In the genomic region with DNA sequence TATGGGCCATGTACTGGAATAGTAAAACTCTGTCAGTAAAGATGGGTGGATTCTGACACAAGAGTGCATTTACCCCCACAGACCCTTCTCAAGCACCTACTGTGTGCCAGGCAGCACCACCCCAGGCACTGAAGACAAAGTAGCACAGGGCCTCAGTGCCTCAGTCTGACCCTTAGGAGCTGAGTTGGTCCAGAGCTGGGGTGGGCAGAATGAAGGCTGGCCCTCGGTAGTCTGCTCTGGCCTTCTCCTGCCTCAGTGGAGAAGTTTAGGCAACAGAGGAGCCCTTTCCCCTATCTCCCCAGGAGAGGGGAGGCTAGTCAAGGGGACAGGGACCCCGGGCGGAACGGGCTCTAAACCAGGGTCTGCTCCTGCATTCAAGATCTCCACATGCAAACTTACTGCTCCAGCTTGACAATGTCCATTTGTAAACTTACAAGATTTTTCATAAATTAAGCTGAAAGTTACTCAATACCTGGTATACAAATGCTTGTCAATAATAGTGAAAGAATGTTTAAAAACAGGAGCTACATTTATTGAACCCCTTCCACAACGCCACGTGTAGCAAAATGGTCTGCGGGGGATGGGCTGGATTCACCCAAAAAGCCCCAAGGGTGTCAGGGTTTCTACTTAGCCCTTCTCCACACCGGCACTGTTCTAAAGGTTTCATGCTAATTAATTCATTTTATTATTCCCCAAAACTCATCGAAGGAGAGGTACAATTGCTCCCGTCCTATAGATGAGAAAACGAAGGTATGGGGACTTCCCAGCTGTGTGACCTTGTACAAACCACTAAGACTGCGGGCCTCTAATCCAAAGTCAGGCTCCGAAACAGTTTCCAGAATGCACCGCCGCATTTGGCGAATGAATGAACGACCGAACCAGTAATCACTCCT, we compare ENCODE assay signal across 8 cellular contexts. TPM values are rescaled to one million over a fixed set of nuclear protein-coding genes. Genes with fewer than 3 reads are reported as not detected.
DNase-seq lines count a peak whose midpoint lies in the region; ATAC-seq and TF ChIP-seq lines count a peak whose summit lies in the region.

No MANE protein-coding gene starts in this region.

- TSS peak; percentile 54 for BruUV-seq in PC-3 (replicated peaks; lab: Mats Ljungman, UMichigan)

- H3K9ac ChIP-seq in PC-3 (ENCODE audit: low read length): peak overlapping the region; percentile 98

- no peak for ATAC-seq in activated CD8-positive, alpha-beta memory T cell treated with anti-CD3 and anti-CD28 coated beads, Interleukin-2, amount 10 ng/mL, durations not matched to agents 7 days and 5 days
- ATAC-seq in PC-3 (no peak), thoracic aorta (ENCODE audit: insufficient number of reproducible peaks, low FRiP score, low read depth) (no peak), GM21526 (IDR thresholded peaks at IDR 0.05; ENCODE audit: low FRiP score, unreplicated experiment) (no peak)

- no peaks in the 10 kb centered on the region for H3K27me3 Mint-ChIP-seq in activated CD8-positive, alpha-beta memory T cell treated with anti-CD3 and anti-CD28 coated beads, Interleukin-2, amount 10 ng/mL, durations not matched to agents 7 days and 5 days

- intact Hi-C loops in PC-3 (cut with micrococcal nuclease) (no loop called here), breast epithelium (cut with DNase I; ENCODE audit: low total_unique reads) (no loop called here)

- no peaks in the 10 kb centered on the region for H3K9me2 ChIP-seq in PC-3 (replicated peaks; ENCODE audit: low read length)

- peak overlapping the region; percentile 90 for H3K4me3 Mint-ChIP-seq in activated CD8-positive, alpha-beta memory T cell treated with anti-CD3 and anti-CD28 coated beads, Interleukin-2, amount 10 ng/mL, durations not matched to agents 7 days and 5 days

- TF ChIP-seq CTCF in PC-3 (conservative IDR thresholded peaks at IDR 0.05; ENCODE audit: low read depth, low read length): no peak
- no peak for TF ChIP-seq CTCF in breast epithelium (IDR thresholded peaks at IDR 0.05)
- TF ChIP-seq CTCF in thoracic aorta (IDR thresholded peaks at IDR 0.05): no peak

- H3K79me2 ChIP-seq in PC-3 (ENCODE audit: low read length): peaks cover 74% of the 10 kb centered on the region

- H3K27ac Mint-ChIP-seq in activated CD8-positive, alpha-beta memory T cell treated with anti-CD3 and anti-CD28 coated beads, Interleukin-2, amount 10 ng/mL, durations not matched to agents 7 days and 5 days: peak overlapping the region; percentile 93

- H3K36me3 ChIP-seq in PC-3 (ENCODE audit: low read depth, low read length) (peaks cover 14% of the 10 kb centered on the region; the same call in 1 of the 2 replicates), breast epithelium (no peaks in the 10 kb centered on the region), thoracic aorta (no peaks in the 10 kb centered on the region)

- H3K4me2 ChIP-seq in PC-3 (ENCODE audit: low read length): peak overlapping the region; percentile 90

- H3F3A ChIP-seq in PC-3 (ENCODE audit: low read length, unreplicated experiment): no peaks in the 10 kb centered on the region

- H3K27ac ChIP-seq in PC-3 (ENCODE audit: low read length): peak overlapping the region; percentile 87
- H3K27ac ChIP-seq in breast epithelium: peak overlapping the region; percentile 95 to 98
- H3K27ac ChIP-seq in thoracic aorta: peak overlapping the region; percentile 100

- H3K9me3 Mint-ChIP-seq in activated CD8-positive, alpha-beta memory T cell treated with anti-CD3 and anti-CD28 coated beads, Interleukin-2, amount 10 ng/mL, durations not matched to agents 7 days and 5 days (ENCODE audit: low read depth): no peaks in the 10 kb centered on the region

- H3K36me3 Mint-ChIP-seq in activated CD8-positive, alpha-beta memory T cell treated with anti-CD3 and anti-CD28 coated beads, Interleukin-2, amount 10 ng/mL, durations not matched to agents 7 days and 5 days: peaks cover 21% of the 10 kb centered on the region

- peaks cover 46% of the 10 kb centered on the region for H3K4me1 Mint-ChIP-seq in activated CD8-positive, alpha-beta memory T cell treated with anti-CD3 and anti-CD28 coated beads, Interleukin-2, amount 10 ng/mL, durations not matched to agents 7 days and 5 days

- no peaks in the 10 kb centered on the region for H3K27me3 ChIP-seq in PC-3 (ENCODE audit: low read length)
- H3K27me3 ChIP-seq in breast epithelium: no peaks in the 10 kb centered on the region
- peaks cover 2% of the 10 kb centered on the region for H3K27me3 ChIP-seq in mononuclear cell (ENCODE audit: insufficient read depth, low read length)
- no peaks in the 10 kb centered on the region for H3K27me3 ChIP-seq in thoracic aorta (replicated peaks; ENCODE audit: insufficient read depth)

- no peak overlapping the region for H2AFZ ChIP-seq in PC-3 (ENCODE audit: low read length)

- peak; percentile 47 for DNase-seq in activated CD8-positive, alpha-beta memory T cell treated with anti-CD3 and anti-CD28 coated beads, Interleukin-2, amount 10 ng/mL, durations not matched to agents 7 days and 5 days
- no peak for DNase-seq in activated CD8-positive, alpha-beta memory T cell treated with anti-CD3 and anti-CD28 coated beads for 24 hours
- DNase-seq in PC-3 (peak; percentile 12), breast epithelium (ENCODE audit: low spot score in 2 of 2) (no peak), thoracic aorta (ENCODE audit: low spot score) (no peak), NCI-H2081 treated with DMSO at 0.1 percent for 48 hours (lab: John Stamatoyannopoulos, UW) (no peak)

- no peak for TF ChIP-seq POLR2A in breast epithelium (IDR thresholded peaks at IDR 0.05)

- POLR2A ChIA-PET in PC-3 (lab: Charles Lee; ENCODE audit: unreplicated experiment): interaction anchor here (0.6 kb wide), 1 partner anchor 511 kb away, joined by 3 read pairs; no protein-coding TSS in a partner anchor

- H3K4me1 ChIP-seq in PC-3 (ENCODE audit: insufficient read depth, low read length): peaks cover 26% of the 10 kb centered on the region
- H3K4me1 ChIP-seq in breast epithelium: peaks cover 9 to 20% of the 10 kb centered on the region in 2 donors
- H3K4me1 ChIP-seq in mononuclear cell (ENCODE audit: insufficient read depth, low read length): peaks cover 40% of the 10 kb centered on the region
- peaks cover 31 to 55% of the 10 kb centered on the region in 2 donors for H3K4me1 ChIP-seq in thoracic aorta (ENCODE audit: control insufficient read depth in 1 of 2, low read depth in 2 of 2)

- peak overlapping the region; percentile 84 for H3K4me3 ChIP-seq in PC-3 (ENCODE audit: low read length)
- H3K4me3 ChIP-seq in breast epithelium: peak overlapping the region; percentile 79 to 89 (median 85)
- H3K4me3 ChIP-seq in mononuclear cell (ENCODE audit: low read length): peak overlapping the region; percentile 78
- H3K4me3 ChIP-seq in thoracic aorta: peak overlapping the region; percentile 95

- peaks cover 43% of the 10 kb centered on the region for H4K20me1 ChIP-seq in PC-3 (ENCODE audit: low read length)

- H3K9me3 ChIP-seq in PC-3 (ENCODE audit: low read length): no peaks in the 10 kb centered on the region
- no peaks in the 10 kb centered on the region for H3K9me3 ChIP-seq in breast epithelium
- H3K9me3 ChIP-seq in mononuclear cell (ENCODE audit: low read depth, low read length): no peaks in the 10 kb centered on the region
- no peaks in the 10 kb centered on the region for H3K9me3 ChIP-seq in thoracic aorta

- CTCF ChIA-PET in activated CD8-positive, alpha-beta memory T cell treated with anti-CD3 and anti-CD28 coated beads, Interleukin-2, amount 10 ng/mL, durations not matched to agents 7 days and 5 days (lab: Charles Lee): interaction anchor here (0.6 to 3.9 kb wide), 7 partner anchors 10 to 574 kb away, joined by 3 to 21 read pairs (median 4); partner anchors contain the start of gene PPP2CA
- CTCF ChIA-PET in PC-3 (lab: Charles Lee): no interaction called here

RNA-seq across cellular contexts. Expression of gene VDAC1, which starts 1.5 kb away (rescaled TPM):
- total RNA-seq in activated CD8-positive, alpha-beta memory T cell treated with anti-CD3 and anti-CD28 coated beads, Interleukin-2, amount 10 ng/mL, durations not matched to agents 7 days and 5 days: 100 to 1,000 TPM; 204 to 258 TPM
- total RNA-seq in PC-3 (2014; rRNA removed) (193 and 220 TPM in 2 replicates), breast epithelium (100 to 1,000 TPM; 113 to 141 (median 118) TPM), mononuclear cell (94.9 TPM), thoracic aorta (100 to 1,000 TPM in 1 of 2 donors, 10 to 100 TPM in 1; 77.0 to 112 TPM)

RNA-seq across cellular contexts. Expression of gene C5orf15, which starts 34.9 kb away (rescaled TPM):
- total RNA-seq in activated CD8-positive, alpha-beta memory T cell treated with anti-CD3 and anti-CD28 coated beads, Interleukin-2, amount 10 ng/mL, durations not matched to agents 7 days and 5 days: 10 to 100 TPM; 20.9 to 25.7 TPM
- total RNA-seq in PC-3 (2014; rRNA removed) (22.7 and 45.2 TPM in 2 replicates), breast epithelium (10 to 100 TPM; 40.6 to 68.9 (median 41.0) TPM), mononuclear cell (26.6 TPM), thoracic aorta (10 to 100 TPM; 39.5 to 56.1 TPM)

Comparison
In these comparisons a context has a peak if more than half of its experiments do, and no peak if none do; other contexts are left out.
1. DNase-seq: peak in activated CD8-positive, alpha-beta memory T cell treated with anti-CD3 and anti-CD28 coated beads, Interleukin-2, amount 10 ng/mL, durations not matched to agents 7 days and 5 days (single experiment) and PC-3 (single experiment); none in activated CD8-positive, alpha-beta memory T cell treated with anti-CD3 and anti-CD28 coated beads for 24 hours (single experiment), breast epithelium (0 of 2), thoracic aorta (single experiment) and NCI-H2081 treated with DMSO at 0.1 percent for 48 hours (single experiment).
2. Peak in every context shown above with its lines, with median percentiles within 50 percentile points of each other: H3K27ac ChIP-seq and H3K4me3 ChIP-seq.